1 cellular context compared by ENCODE assay signal in genomic region chr2:226699321-226699720, GRCh38.
TF ChIP-seq lines count a peak whose summit lies in the region.

No MANE protein-coding gene starts in this region.

TF ChIP-seq in WTC11, 78 proteins besides CTCF, POLR2A, EP300 and RAD21 (continued from another document):
- TF ChIP-seq ZNF532 (CRISPR knock-in tag; IDR thresholded peaks at IDR 0.05; ENCODE audit: borderline replicate concordance) (no peak), HMGXB4 (CRISPR knock-in tag; IDR thresholded peaks at IDR 0.05) (no peak)
